21 cellular contexts compared by ENCODE assay signal in the genomic region with DNA sequence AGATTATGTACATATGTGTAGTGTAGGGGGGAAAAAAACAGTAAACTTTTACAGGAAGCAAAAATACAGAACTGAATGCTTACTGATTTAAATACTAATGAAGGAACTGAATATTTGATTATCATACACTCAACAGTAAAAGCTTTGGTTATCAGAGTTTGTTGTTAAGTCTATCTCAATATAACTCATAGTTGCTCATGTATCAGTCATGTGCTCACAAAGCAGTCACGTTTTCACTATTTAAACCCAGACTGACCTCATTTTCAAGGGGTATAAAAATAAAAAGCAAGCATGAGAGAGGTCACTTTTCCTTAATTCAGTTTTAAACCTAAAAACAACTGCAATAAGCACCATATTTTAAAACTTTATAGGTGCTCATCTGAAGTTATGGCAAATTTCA. TPM values are rescaled to one million over a fixed set of nuclear protein-coding genes. Genes with fewer than 3 reads are reported as not detected.
DNase-seq lines count a peak whose midpoint lies in the region; ATAC-seq and TF ChIP-seq lines count a peak whose summit lies in the region.
"Had no signal": no experiment of that assay in that cellular context is flagged by ENCODE, and none has a peak within 500 bp of the region (broad histone marks: within the 10 kb centered on the region; RNA-seq: fewer than 3 reads in every experiment).

No MANE protein-coding gene starts in this region.

- H3K27ac Mint-ChIP-seq in activated T-cell treated with anti-CD3 and anti-CD28 coated beads, Interleukin-2, amount 50 U/mL, for 72 hours = peak overlapping the region; percentile 91
- H3K27ac Mint-ChIP-seq: CD8-positive, alpha-beta T cell had no signal

- H3K4me1 ChIP-seq in smooth muscle cell (ENCODE audit: low read depth) = no peaks in the 10 kb centered on the region
- H3K4me1 ChIP-seq: A549, Peyer's patch had no signal

- peaks cover 14% of the 10 kb centered on the region for H3K79me2 ChIP-seq in smooth muscle cell (ENCODE audit: low read depth)

- no peaks in the 10 kb centered on the region for H3K9me3 ChIP-seq in SK-N-MC (ENCODE audit: low read depth, low read length)
- H3K9me3 ChIP-seq in smooth muscle cell (replicated peaks; ENCODE audit: low read depth) = no peaks in the 10 kb centered on the region
- H3K9me3 ChIP-seq: A549, Peyer's patch had no signal

- H3K27me3 Mint-ChIP-seq in activated T-cell treated with anti-CD3 and anti-CD28 coated beads, Interleukin-2, amount 50 U/mL, for 72 hours (ENCODE audit: low read depth) = no peaks in the 10 kb centered on the region

- 0% methylated on average over 1 of the region's 1 CpG for WGBS in smooth muscle cell (ENCODE audit: low lambda C conversion rate)

- in situ Hi-C loops in brain microvascular endothelial cell (cut with HindIII; ENCODE audit: low pct_ligation_motif_present, low sequenced_read_pairs) = no loop called here

- no peak for ATAC-seq in activated T-cell treated with anti-CD3 and anti-CD28 coated beads, Interleukin-2, amount 50 U/mL, for 72 hours (replicated peaks in 1 of 2)
- no peak for ATAC-seq in HG02798 (IDR thresholded peaks at IDR 0.05; ENCODE audit: poor library complexity, unreplicated experiment)
- ATAC-seq: A549; CD8-positive, alpha-beta T cell had no signal

- no peak overlapping the region for H3K9ac ChIP-seq in SK-N-MC (ENCODE audit: insufficient read length)
- H3K9ac ChIP-seq in smooth muscle cell (ENCODE audit: low read depth) = no peak overlapping the region

- H4K20me1 ChIP-seq in smooth muscle cell (ENCODE audit: low read depth) = peaks cover 26% of the 10 kb centered on the region

- H3K4me1 Mint-ChIP-seq in activated T-cell treated with anti-CD3 and anti-CD28 coated beads, Interleukin-2, amount 50 U/mL, for 72 hours (ENCODE audit: low read depth) = peaks cover 13% of the 10 kb centered on the region

- H3K36me3 ChIP-seq in SK-N-MC (ENCODE audit: insufficient read depth, low read length) (peaks cover 99% of the 10 kb centered on the region), brain microvascular endothelial cell (replicated peaks) (peaks cover 69% of the 10 kb centered on the region), smooth muscle cell (ENCODE audit: low read depth) (peaks cover 46% of the 10 kb centered on the region)

- H3K27ac ChIP-seq in SK-N-MC (0 out of 2 replicates have a peak overlapping the region, but pooled peaks have one; percentile 37), brain microvascular endothelial cell (peak overlapping the region; percentile 55), smooth muscle cell (ENCODE audit: low read depth) (peak overlapping the region; percentile 32)
- H3K27ac ChIP-seq: A549, Peyer's patch had no signal

- H3K4me2 ChIP-seq in smooth muscle cell = no peak overlapping the region
- H3K4me2 ChIP-seq: A549 had no signal

- no peak for TF ChIP-seq CTCF in brain microvascular endothelial cell (IDR thresholded peaks at IDR 0.05; ENCODE audit: low read depth, low read length, missing control alignments)
- no peak for TF ChIP-seq CTCF in smooth muscle cell (IDR thresholded peaks at IDR 0.05; ENCODE audit: borderline replicate concordance, insufficient read depth, poor library complexity, severe bottlenecking)

- H3K27me3 ChIP-seq in brain microvascular endothelial cell (replicated peaks) (no peaks in the 10 kb centered on the region), smooth muscle cell (ENCODE audit: low read depth) (no peaks in the 10 kb centered on the region)
- H3K27me3 ChIP-seq: Peyer's patch had no signal

- no peaks in the 10 kb centered on the region for H3K9me3 Mint-ChIP-seq in activated T-cell treated with anti-CD3 and anti-CD28 coated beads, Interleukin-2, amount 50 U/mL, for 72 hours
- H3K9me3 Mint-ChIP-seq: CD8-positive, alpha-beta T cell had no signal

- DNase-seq in activated T-cell treated with anti-CD3 and anti-CD28 coated beads, Interleukin-2, amount 50 U/mL, for 72 hours = no peak
- no peak for DNase-seq in activated T-cell treated with anti-CD3 and anti-CD28 coated beads for 4 hours
- DNase-seq in SK-N-MC (ENCODE audit: low read depth, low spot score) = no peak
- DNase-seq in brain microvascular endothelial cell = no peak
- DNase-seq in smooth muscle cell (lab: John Stamatoyannopoulos, UW; ENCODE audit: unreplicated experiment) = no peak
- DNase-seq in stimulated activated CD4-positive, alpha-beta T cell treated with anti-CD3 and anti-CD28 coated beads, Interleukin-2, amount 100 ng/mL, for 24 hours = no peak
- DNase-seq: Calu3; CD8-positive, alpha-beta T cell; KBM-7; NCI-H1105 treated with DMSO at 0.1 percent for 48 hours; NCI-H1694; NCI-H2107; NCI-H510A; NCI-H748 treated with DMSO at 0.1 percent for 48 hours; NK-92 treated with Interleukin-12 subunit alpha and Interleukin-12 subunit beta, amount 100 ng/mL, for 24 hours; Peyer's patch; Right ventricle myocardium superior had no signal

- no peak overlapping the region for H3K4me3 Mint-ChIP-seq in activated T-cell treated with anti-CD3 and anti-CD28 coated beads, Interleukin-2, amount 50 U/mL, for 72 hours
- H3K4me3 Mint-ChIP-seq: CD8-positive, alpha-beta T cell had no signal

- H3K36me3 Mint-ChIP-seq in activated T-cell treated with anti-CD3 and anti-CD28 coated beads, Interleukin-2, amount 50 U/mL, for 72 hours (ENCODE audit: insufficient read depth in 2 of 2) = peaks cover 11 to 41% of the 10 kb centered on the region in 2 donors

- peaks cover 44% of the 10 kb centered on the region for H3F3A ChIP-seq in smooth muscle cell (ENCODE audit: low read depth)

- no peak overlapping the region for H2AFZ ChIP-seq in smooth muscle cell (ENCODE audit: low read depth)

- H3K4me3 ChIP-seq in SK-N-MC (no peak overlapping the region), brain microvascular endothelial cell (ENCODE audit: low read depth, low read length) (no peak overlapping the region), smooth muscle cell (no peak overlapping the region)
- H3K4me3 ChIP-seq: A549, Peyer's patch had no signal

RNA-seq across cellular contexts. Expression of a gene that starts 6.9 kb away (rescaled TPM):
- 10 to 100 TPM; 63.8 to 73.6 TPM for total RNA-seq in activated T-cell treated with anti-CD3 and anti-CD28 coated beads, Interleukin-2, amount 50 U/mL, for 72 hours
- total RNA-seq in smooth muscle cell = 84.7 and 105 TPM in 2 replicates
- polyA plus RNA-seq in smooth muscle cell = 31.4 and 37.0 TPM in 2 replicates

RNA-seq across cellular contexts. Expression of a gene that starts 28.1 kb away (rescaled TPM):
- total RNA-seq in activated T-cell treated with anti-CD3 and anti-CD28 coated beads, Interleukin-2, amount 50 U/mL, for 72 hours = under 1 TPM in 1 of 2 donors, not detected in 1; 0.17 TPM
- total RNA-seq in smooth muscle cell = not detected in 2 replicates
- not detected in 2 replicates for polyA plus RNA-seq in smooth muscle cell
- total RNA-seq: Calu3; CD8-positive, alpha-beta T cell; H4; Right ventricle myocardium superior had no signal
- polyA plus RNA-seq: A549, BJ had no signal

RNA-seq across cellular contexts. Expression of a gene that starts 34.3 kb away (rescaled TPM):
- total RNA-seq in activated T-cell treated with anti-CD3 and anti-CD28 coated beads, Interleukin-2, amount 50 U/mL, for 72 hours = 100 to 1,000 TPM; 478 to 479 TPM
- 768 and 827 TPM in 2 replicates for total RNA-seq in smooth muscle cell
- 160 and 173 TPM in 2 replicates for polyA plus RNA-seq in smooth muscle cell

RNA-seq across cellular contexts. Expression of a gene that starts 53.6 kb away (rescaled TPM):
- total RNA-seq in activated T-cell treated with anti-CD3 and anti-CD28 coated beads, Interleukin-2, amount 50 U/mL, for 72 hours = 1 to 10 TPM in 1 of 2 donors, under 1 TPM in 1; 0.88 to 2.2 TPM
- 4.1 and 8.6 TPM in 2 replicates for total RNA-seq in smooth muscle cell
- polyA plus RNA-seq in smooth muscle cell = 1.4 and 2.9 TPM in 2 replicates

RNA-seq across cellular contexts. Expression of a gene that starts 57.0 kb away (rescaled TPM):
- total RNA-seq in activated T-cell treated with anti-CD3 and anti-CD28 coated beads, Interleukin-2, amount 50 U/mL, for 72 hours = 10 to 100 TPM; 55.7 to 64.7 TPM
- total RNA-seq in smooth muscle cell = 70.5 and 84.4 TPM in 2 replicates
- 37.0 and 54.8 TPM in 2 replicates for polyA plus RNA-seq in smooth muscle cell
